In genomic region chr19:8832132-8833021, GRCh38 we compare ENCODE assay signal across 8 cellular contexts.
DNase-seq lines count a peak whose midpoint lies in the region; ATAC-seq and TF ChIP-seq lines count a peak whose summit lies in the region.

MBD3L1 (plus strand) TSS chr19:8832377; CDS start chr19:8842679, 10,302 bp downstream.
ZNF558 (minus strand) TSS chr19:8832304; CDS start chr19:8822659, 9,645 bp downstream.

- ATAC-seq in GM18873 (IDR thresholded peaks at IDR 0.05; ENCODE audit: low FRiP score, unreplicated experiment) (peak; percentile 75), HG03175 (IDR thresholded peaks at IDR 0.05; ENCODE audit: unreplicated experiment) (peak; percentile 89)

- peak within 1 kb of the TSS; percentile 81 for H3K27ac ChIP-seq in ACC112 (ENCODE audit: low read depth, low read length)

- H2AFZ ChIP-seq in ACC112 (ENCODE audit: low read length, unreplicated experiment), result peak within 1 kb of the TSS; percentile 80

- peaks cover 7% of the 10 kb centered on the region for H3K4me1 ChIP-seq in ACC112 (ENCODE audit: control insufficient read depth, insufficient read depth, low read length, unreplicated experiment)

- H3K27me3 ChIP-seq in ACC112 (ENCODE audit: insufficient read depth, low read length), result 0 out of 2 replicates have a peak, but pooled peaks cover 5% of the 10 kb centered on the region

- no peaks in the 10 kb centered on the region for H3K36me3 ChIP-seq in ACC112 (ENCODE audit: insufficient read depth, low read length)

- no peak for TF ChIP-seq CTCF in choroid plexus epithelial cell (conservative IDR thresholded peaks at IDR 0.05; ENCODE audit: low read depth, low read length)

- no peaks in the 10 kb centered on the region for H3K79me2 ChIP-seq in ACC112 (ENCODE audit: control insufficient read depth, insufficient read depth, low read length, unreplicated experiment)

- H3K4me3 ChIP-seq in ACC112 (ENCODE audit: low read depth, low read length) (peak within 1 kb of the TSS; percentile 87), choroid plexus epithelial cell (ENCODE audit: low read depth, low read length) (peak within 1 kb of the TSS; percentile 85)

- DNase-seq in NCI-H226 (peak; percentile 96), choroid plexus epithelial cell (ENCODE audit: low read depth) (peak; percentile 99), kidney glomerular epithelial cell (lab: John Stamatoyannopoulos, UW) (peak; percentile 94)
- peak; percentile 96 to 99 for DNase-seq in activated CD4-positive, alpha-beta T cell treated with anti-CD3 and anti-CD28 coated beads for 24 hours (ENCODE audit: low read depth in 2 of 2)
- peak; percentile 98 to 99 for DNase-seq in stimulated activated CD4-positive, alpha-beta T cell treated with anti-CD3 and anti-CD28 coated beads, Interleukin-1b, Interleukin-23, amount 100 ng/mL, for 1 hour (ENCODE audit: low read depth in 2 of 2)

Comparison
In these comparisons a context has a peak if more than half of its experiments do, and no peak if none do; other contexts are left out.
1. Peak in every context shown above with its lines: DNase-seq, ATAC-seq, H3K4me3 ChIP-seq and H3K27ac ChIP-seq.